ENCODE assay signal across 1 cellular context in the genomic region with DNA sequence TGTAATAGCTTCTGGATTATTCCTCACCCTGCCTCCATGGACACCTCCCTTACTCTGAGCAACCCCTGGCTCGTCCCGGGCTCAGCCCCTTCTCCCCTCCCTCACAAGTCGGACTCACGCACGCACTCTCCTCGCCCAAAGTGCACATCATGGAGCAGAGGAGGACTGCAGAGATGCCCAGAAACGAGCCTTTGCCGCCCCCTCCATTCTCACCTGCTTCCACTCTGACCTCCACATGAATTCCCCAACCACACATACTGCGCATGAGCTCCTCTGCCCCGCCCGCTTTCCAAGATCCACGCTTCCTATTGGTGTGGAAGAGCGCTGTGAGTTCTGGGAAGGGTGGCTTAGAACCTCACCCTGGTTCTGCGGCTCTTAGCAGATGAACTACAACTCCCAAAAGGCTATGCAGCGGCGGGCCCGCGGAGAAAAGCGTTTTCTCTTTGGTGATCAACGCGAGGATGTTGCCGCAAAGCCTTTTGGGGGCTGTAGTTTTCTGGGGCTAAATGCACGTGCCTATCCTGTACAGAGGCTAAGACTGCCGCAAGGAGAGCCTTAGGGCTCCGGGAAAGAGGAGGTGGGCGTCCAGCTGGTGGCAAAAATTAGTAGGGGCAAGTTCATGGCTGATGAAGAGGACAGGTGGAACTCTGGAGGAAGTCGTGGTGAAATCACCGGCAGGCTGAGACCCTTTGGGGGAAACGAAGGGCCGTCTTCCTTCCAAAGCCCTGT.
TF ChIP-seq lines count a peak whose summit lies in the region.

A gene (minus strand): TSS at position 261 of the 729 bp plus-strand sequence. CDS start 1,618 bp downstream, outside the sequence.

TF ChIP-seq in HepG2, 621 proteins besides CTCF, POLR2A, EP300 and RAD21 (continued from another document and continues in another):
- TF ChIP-seq, protein P1, sequence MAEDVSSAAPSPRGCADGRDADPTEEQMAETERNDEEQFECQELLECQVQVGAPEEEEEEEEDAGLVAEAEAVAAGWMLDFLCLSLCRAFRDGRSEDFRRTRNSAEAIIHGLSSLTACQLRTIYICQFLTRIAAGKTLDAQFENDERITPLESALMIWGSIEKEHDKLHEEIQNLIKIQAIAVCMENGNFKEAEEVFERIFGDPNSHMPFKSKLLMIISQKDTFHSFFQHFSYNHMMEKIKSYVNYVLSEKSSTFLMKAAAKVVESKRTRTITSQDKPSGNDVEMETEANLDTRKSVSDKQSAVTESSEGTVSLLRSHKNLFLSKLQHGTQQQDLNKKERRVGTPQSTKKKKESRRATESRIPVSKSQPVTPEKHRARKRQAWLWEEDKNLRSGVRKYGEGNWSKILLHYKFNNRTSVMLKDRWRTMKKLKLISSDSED (CRISPR knock-in tag; IDR thresholded peaks at IDR 0.05), result no peak
- TF ChIP-seq, protein P2, sequence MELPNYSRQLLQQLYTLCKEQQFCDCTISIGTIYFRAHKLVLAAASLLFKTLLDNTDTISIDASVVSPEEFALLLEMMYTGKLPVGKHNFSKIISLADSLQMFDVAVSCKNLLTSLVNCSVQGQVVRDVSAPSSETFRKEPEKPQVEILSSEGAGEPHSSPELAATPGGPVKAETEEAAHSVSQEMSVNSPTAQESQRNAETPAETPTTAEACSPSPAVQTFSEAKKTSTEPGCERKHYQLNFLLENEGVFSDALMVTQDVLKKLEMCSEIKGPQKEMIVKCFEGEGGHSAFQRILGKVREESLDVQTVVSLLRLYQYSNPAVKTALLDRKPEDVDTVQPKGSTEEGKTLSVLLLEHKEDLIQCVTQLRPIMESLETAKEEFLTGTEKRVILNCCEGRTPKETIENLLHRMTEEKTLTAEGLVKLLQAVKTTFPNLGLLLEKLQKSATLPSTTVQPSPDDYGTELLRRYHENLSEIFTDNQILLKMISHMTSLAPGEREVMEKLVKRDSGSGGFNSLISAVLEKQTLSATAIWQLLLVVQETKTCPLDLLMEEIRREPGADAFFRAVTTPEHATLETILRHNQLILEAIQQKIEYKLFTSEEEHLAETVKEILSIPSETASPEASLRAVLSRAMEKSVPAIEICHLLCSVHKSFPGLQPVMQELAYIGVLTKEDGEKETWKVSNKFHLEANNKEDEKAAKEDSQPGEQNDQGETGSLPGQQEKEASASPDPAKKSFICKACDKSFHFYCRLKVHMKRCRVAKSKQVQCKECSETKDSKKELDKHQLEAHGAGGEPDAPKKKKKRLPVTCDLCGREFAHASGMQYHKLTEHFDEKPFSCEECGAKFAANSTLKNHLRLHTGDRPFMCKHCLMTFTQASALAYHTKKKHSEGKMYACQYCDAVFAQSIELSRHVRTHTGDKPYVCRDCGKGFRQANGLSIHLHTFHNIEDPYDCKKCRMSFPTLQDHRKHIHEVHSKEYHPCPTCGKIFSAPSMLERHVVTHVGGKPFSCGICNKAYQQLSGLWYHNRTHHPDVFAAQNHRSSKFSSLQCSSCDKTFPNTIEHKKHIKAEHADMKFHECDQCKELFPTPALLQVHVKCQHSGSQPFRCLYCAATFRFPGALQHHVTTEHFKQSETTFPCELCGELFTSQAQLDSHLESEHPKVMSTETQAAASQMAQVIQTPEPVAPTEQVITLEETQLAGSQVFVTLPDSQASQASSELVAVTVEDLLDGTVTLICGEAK (IDR thresholded peaks at IDR 0.05), result no peak
- TF ChIP-seq, protein P2 (CRISPR knock-in tag; IDR thresholded peaks at IDR 0.05), result peak; percentile 59; the same call in 1 of the 2 replicates
- no peak for TF ChIP-seq GTF2F1 (IDR thresholded peaks at IDR 0.05; ENCODE audit: low read length)
- TF ChIP-seq, protein P3, sequence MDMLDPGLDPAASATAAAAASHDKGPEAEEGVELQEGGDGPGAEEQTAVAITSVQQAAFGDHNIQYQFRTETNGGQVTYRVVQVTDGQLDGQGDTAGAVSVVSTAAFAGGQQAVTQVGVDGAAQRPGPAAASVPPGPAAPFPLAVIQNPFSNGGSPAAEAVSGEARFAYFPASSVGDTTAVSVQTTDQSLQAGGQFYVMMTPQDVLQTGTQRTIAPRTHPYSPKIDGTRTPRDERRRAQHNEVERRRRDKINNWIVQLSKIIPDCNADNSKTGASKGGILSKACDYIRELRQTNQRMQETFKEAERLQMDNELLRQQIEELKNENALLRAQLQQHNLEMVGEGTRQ (IDR thresholded peaks at IDR 0.05; ENCODE audit: low read depth, low read length), result no peak
- TF ChIP-seq, protein P3 (CRISPR knock-in tag; IDR thresholded peaks at IDR 0.05; ENCODE audit: borderline replicate concordance), result no peak
- TF ChIP-seq FOSL2 (CRISPR knock-in tag; IDR thresholded peaks at IDR 0.05), result peak; percentile 13; the same call in 1 of the 2 replicates
- TF ChIP-seq MZF1 (CRISPR knock-in tag; IDR thresholded peaks at IDR 0.05; ENCODE audit: borderline replicate concordance), result no peak
- peak; percentile 2; the same call in 1 of the 2 replicates for TF ChIP-seq SRY (CRISPR knock-in tag; IDR thresholded peaks at IDR 0.05)
- TF ChIP-seq, protein P4, sequence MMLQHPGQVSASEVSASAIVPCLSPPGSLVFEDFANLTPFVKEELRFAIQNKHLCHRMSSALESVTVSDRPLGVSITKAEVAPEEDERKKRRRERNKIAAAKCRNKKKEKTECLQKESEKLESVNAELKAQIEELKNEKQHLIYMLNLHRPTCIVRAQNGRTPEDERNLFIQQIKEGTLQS (CRISPR knock-in tag; IDR thresholded peaks at IDR 0.05), result no peak
- TF ChIP-seq, protein P5, sequence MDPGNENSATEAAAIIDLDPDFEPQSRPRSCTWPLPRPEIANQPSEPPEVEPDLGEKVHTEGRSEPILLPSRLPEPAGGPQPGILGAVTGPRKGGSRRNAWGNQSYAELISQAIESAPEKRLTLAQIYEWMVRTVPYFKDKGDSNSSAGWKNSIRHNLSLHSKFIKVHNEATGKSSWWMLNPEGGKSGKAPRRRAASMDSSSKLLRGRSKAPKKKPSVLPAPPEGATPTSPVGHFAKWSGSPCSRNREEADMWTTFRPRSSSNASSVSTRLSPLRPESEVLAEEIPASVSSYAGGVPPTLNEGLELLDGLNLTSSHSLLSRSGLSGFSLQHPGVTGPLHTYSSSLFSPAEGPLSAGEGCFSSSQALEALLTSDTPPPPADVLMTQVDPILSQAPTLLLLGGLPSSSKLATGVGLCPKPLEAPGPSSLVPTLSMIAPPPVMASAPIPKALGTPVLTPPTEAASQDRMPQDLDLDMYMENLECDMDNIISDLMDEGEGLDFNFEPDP (CRISPR knock-in tag; conservative IDR thresholded peaks at IDR 0.05), result no peak
- TF ChIP-seq, protein P6, sequence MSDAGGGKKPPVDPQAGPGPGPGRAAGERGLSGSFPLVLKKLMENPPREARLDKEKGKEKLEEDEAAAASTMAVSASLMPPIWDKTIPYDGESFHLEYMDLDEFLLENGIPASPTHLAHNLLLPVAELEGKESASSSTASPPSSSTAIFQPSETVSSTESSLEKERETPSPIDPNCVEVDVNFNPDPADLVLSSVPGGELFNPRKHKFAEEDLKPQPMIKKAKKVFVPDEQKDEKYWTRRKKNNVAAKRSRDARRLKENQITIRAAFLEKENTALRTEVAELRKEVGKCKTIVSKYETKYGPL (CRISPR knock-in tag; IDR thresholded peaks at IDR 0.05), result no peak
- TF ChIP-seq SMAD3 (CRISPR knock-in tag; IDR thresholded peaks at IDR 0.05), result no peak; the same call in 1 of the 2 replicates
- no peak; the same call in 1 of the 2 replicates for TF ChIP-seq SAFB2 (CRISPR knock-in tag; IDR thresholded peaks at IDR 0.05; ENCODE audit: borderline replicate concordance, low read depth)
- peak; percentile 97 for TF ChIP-seq YEATS2 (CRISPR knock-in tag; IDR thresholded peaks at IDR 0.05; ENCODE audit: borderline replicate concordance)
- TF ChIP-seq, protein P7, sequence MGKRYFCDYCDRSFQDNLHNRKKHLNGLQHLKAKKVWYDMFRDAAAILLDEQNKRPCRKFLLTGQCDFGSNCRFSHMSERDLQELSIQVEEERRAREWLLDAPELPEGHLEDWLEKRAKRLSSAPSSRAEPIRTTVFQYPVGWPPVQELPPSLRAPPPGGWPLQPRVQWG (CRISPR knock-in tag; IDR thresholded peaks at IDR 0.05; ENCODE audit: borderline replicate concordance, low read depth), result no peak
- peak; percentile 85; the same call in 1 of the 2 replicates for TF ChIP-seq ZNF572 (CRISPR knock-in tag; IDR thresholded peaks at IDR 0.05)
- TF ChIP-seq SATB2 (CRISPR knock-in tag; IDR thresholded peaks at IDR 0.05), result no peak; the same call in 1 of the 2 replicates
- no peak for TF ChIP-seq SMYD3 (CRISPR knock-in tag; IDR thresholded peaks at IDR 0.05)
- TF ChIP-seq MAF1 (CRISPR knock-in tag; IDR thresholded peaks at IDR 0.05; ENCODE audit: borderline replicate concordance), result 0 out of 2 replicates have a peak, but pooled peaks have one; percentile 2
- no peak for TF ChIP-seq ZNF101 (CRISPR knock-in tag; IDR thresholded peaks at IDR 0.05; ENCODE audit: borderline replicate concordance, low read depth)
- TF ChIP-seq, protein P8, sequence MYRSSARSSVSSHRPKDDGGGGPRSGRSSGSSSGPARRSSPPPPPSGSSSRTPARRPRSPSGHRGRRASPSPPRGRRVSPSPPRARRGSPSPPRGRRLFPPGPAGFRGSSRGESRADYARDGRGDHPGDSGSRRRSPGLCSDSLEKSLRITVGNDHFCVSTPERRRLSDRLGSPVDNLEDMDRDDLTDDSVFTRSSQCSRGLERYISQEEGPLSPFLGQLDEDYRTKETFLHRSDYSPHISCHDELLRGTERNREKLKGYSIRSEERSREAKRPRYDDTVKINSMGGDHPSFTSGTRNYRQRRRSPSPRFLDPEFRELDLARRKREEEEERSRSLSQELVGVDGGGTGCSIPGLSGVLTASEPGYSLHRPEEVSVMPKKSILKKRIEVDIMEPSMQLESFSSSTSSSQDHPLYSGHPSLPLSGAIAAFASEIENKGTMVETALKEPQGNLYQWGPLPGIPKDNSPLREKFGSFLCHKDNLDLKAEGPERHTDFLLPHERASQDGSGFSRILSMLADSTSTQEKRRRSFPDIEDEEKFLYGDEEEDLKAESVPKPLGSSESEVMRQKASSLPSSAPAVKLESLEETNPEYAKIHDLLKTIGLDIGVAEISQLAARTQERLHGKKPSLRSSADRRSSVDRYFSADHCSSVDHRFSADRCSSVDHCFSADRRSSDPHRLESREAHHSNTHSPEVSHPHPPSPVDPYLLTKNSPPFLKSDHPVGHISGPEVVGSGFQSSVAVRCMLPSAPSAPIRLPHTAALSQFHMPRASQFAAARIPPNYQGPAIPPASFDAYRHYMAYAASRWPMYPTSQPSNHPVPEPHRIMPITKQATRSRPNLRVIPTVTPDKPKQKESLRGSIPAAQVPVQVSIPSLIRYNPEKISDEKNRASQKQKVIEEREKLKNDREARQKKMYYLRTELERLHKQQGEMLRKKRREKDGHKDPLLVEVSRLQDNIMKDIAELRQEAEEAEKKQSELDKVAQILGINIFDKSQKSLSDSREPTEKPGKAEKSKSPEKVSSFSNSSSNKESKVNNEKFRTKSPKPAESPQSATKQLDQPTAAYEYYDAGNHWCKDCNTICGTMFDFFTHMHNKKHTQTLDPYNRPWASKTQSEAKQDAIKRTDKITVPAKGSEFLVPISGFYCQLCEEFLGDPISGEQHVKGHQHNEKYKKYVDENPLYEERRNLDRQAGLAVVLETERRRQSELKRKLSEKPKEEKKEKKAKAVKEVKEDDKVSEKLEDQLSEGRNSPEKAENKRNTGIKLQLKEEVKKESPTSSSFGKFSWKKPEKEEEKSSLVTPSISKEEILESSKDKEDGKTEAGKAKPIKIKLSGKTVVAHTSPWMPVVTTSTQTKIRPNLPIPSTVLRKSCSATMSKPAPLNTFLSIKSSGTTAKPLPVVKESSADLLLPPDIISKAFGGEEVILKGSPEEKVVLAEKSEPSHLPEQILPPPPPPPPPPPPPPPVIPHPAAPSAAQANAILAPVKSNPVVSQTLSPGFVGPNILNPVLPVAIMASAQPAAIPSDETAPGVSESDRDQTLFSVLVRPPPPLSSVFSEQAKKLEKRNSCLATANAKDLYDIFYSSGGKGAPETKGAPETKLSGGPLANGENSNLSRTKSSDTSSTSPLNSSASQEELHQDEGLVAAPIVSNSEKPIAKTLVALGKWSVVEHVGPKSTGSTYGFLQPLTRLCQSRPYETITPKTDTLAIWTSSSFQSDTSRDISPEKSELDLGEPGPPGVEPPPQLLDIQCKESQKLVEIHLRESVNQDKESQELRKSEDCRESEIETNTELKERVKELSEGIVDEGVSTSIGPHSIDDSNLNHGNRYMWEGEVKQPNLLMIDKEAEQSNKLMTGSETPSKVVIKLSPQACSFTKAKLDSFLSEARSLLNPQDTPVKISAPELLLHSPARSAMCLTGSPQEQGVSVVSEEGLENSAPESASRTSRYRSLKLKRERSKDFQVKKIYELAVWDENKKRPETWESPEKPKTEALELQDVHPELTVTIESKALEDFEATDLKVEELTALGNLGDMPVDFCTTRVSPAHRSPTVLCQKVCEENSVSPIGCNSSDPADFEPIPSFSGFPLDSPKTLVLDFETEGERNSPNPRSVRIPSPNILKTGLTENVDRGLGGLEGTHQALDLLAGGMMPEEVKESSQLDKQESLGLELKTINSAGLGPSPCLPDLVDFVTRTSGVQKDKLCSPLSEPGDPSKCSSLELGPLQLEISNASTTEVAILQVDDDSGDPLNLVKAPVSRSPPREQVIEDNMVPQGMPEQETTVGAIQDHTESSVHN (CRISPR knock-in tag; IDR thresholded peaks at IDR 0.05), result no peak
